Comparison of ENCODE assay signal across 22 cellular contexts in the genomic region with DNA sequence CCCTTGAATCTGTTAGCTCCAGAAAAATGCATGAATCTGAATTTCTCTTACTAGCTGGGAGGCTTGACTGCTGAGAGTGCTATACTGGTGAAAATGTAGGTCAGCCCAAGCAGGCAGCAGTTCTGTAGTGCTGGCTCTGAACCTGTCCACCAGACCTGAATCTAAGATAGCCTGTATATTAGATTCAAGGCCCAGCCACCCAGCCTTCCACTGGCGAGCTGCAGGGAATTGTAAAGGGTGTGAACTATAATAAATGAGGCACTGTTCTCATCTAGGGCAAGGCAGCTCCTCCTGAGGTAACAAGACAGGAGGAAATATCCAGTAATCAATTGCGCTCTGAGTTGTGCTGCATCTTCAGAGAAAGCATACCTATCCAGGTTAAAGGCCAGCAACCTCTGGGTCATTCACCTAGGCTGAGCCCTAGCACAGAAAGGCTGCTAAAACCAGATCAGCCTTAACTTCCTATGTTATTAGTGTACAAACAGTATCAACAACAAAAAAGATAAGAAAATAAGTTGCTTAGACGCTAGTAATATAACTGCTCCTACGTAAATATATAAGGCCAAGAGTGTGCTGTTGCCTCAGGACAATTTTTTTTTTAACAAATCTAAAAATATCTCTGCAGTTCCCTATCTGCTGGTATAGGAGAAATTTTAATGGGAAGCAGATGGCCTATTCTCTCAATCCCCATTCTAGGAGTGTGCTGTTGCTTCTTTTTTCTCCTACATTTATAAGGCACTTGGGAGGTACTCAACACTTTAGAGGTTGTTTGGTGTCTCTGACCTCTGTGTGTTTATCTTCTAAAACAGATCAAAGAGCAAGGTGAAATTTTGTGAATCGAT.
A peak's percentile ranks its signal among the peaks of the same experiment; 100 is the strongest.
DNase-seq lines count a peak whose midpoint lies in the region; ATAC-seq and TF ChIP-seq lines count a peak whose summit lies in the region.
"Had no signal": no experiment of that assay in that cellular context is flagged by ENCODE, and none has a peak within 500 bp of the region (broad histone marks: within the 10 kb centered on the region; RNA-seq: fewer than 3 reads in every experiment).

No MANE protein-coding gene starts in this region.

- DNase-seq in Right ventricle myocardium superior (no peak), cardiac septum (ENCODE audit: low spot score) (no peak), adipocyte (ENCODE audit: low read depth) (peak; percentile 83), hepatocyte (ENCODE audit: low spot score) (no peak), transverse colon (peak; percentile 23), DMS53 (lab: John Stamatoyannopoulos, UW) (no peak), SHP77 (lab: John Stamatoyannopoulos, UW) (no peak)
- DNase-seq in stimulated activated naive B cell treated with anti-CD40 and anti-IgM and Interleukin-4, amounts not matched to agents 10 μg/mL and 1 μg/mL and 100 μg/mL, for 72 hours = no peak
- DNase-seq: activated CD8-positive, alpha-beta T cell treated with anti-CD3 and anti-CD28 coated beads, Interleukin-2, amount 10 ng/mL, durations not matched to agents 7 days and 5 days; CD8-positive, alpha-beta memory T cell; GDM1; Kasumi-1; midbrain; NCI-H1436; NCI-H510A; PC-3; spleen; stimulated activated naive CD4-positive, alpha-beta T cell; SW 1271; upper lobe of left lung had no signal

- H3K9me2 ChIP-seq in hepatocyte (replicated peaks; ENCODE audit: insufficient read depth) = no peaks in the 10 kb centered on the region

- H3K9me3 ChIP-seq in adipocyte (ENCODE audit: control insufficient read depth, low read length) (no peaks in the 10 kb centered on the region), hepatocyte (ENCODE audit: low read depth) (no peaks in the 10 kb centered on the region), transverse colon (no peaks in the 10 kb centered on the region)
- H3K9me3 ChIP-seq: adrenal gland, spleen, upper lobe of left lung had no signal

- TF ChIP-seq CTCF in hepatocyte (IDR thresholded peaks at IDR 0.05; ENCODE audit: poor library complexity) = no peak
- TF ChIP-seq CTCF in transverse colon (IDR thresholded peaks at IDR 0.05) = no peak

- 48% methylated on average over 5 of the region's 5 CpGs for WGBS in hepatocyte (ENCODE audit: low lambda C conversion rate, missing lambda C conversion rate)
- 69 to 75% methylated on average over 3 to 5 of the region's 5 CpGs for WGBS in transverse colon (ENCODE audit: low coverage in 1 of 2), 2 donors

- no peaks in the 10 kb centered on the region for H3K27me3 Mint-ChIP-seq in stimulated activated naive B cell treated with anti-CD40 and anti-IgM and Interleukin-4, amounts not matched to agents 10 μg/mL and 1 μg/mL and 100 μg/mL, for 72 hours
- H3K27me3 Mint-ChIP-seq: CD8-positive, alpha-beta memory T cell had no signal

- peak; percentile 65 for ATAC-seq in Right ventricle myocardium superior (ENCODE audit: poor library complexity)
- no peak for ATAC-seq in stimulated activated naive B cell treated with anti-CD40 and anti-IgM and Interleukin-4, amounts not matched to agents 10 μg/mL and 1 μg/mL and 100 μg/mL, for 72 hours (replicated peaks)
- ATAC-seq: activated CD8-positive, alpha-beta T cell treated with anti-CD3 and anti-CD28 coated beads, Interleukin-2, amount 10 ng/mL, durations not matched to agents 7 days and 5 days; PC-3 had no signal

- H3K27me3 ChIP-seq in adipocyte (replicated peaks; ENCODE audit: control insufficient read depth, insufficient read depth, low read length) (no peaks in the 10 kb centered on the region), hepatocyte (no peaks in the 10 kb centered on the region), transverse colon (no peaks in the 10 kb centered on the region)
- H3K27me3 ChIP-seq: adrenal gland, spleen, upper lobe of left lung had no signal

- no peaks in the 10 kb centered on the region for H3K4me1 ChIP-seq in adipocyte (ENCODE audit: control insufficient read depth, insufficient read depth, low read length)
- H3K4me1 ChIP-seq in hepatocyte (ENCODE audit: insufficient read depth) = peaks cover 14% of the 10 kb centered on the region
- H3K4me1 ChIP-seq in transverse colon = peaks cover 0 to 11% (median 4%) of the 10 kb centered on the region in 4 donors
- H3K4me1 ChIP-seq: spleen had no signal

- TF ChIP-seq POLR2A in transverse colon (IDR thresholded peaks at IDR 0.05) = no peak

- H3K9ac ChIP-seq in adipocyte (ENCODE audit: low read length) = no peak overlapping the region

- peaks cover 0 to 12% of the 10 kb centered on the region in 2 donors for H3K36me3 Mint-ChIP-seq in stimulated activated naive B cell treated with anti-CD40 and anti-IgM and Interleukin-4, amounts not matched to agents 10 μg/mL and 1 μg/mL and 100 μg/mL, for 72 hours

- intact Hi-C loops in Right ventricle myocardium superior (cut with DNase I) = no loop called here
- intact Hi-C loops in cardiac septum (cut with DNase I) = no loop called here
- intact Hi-C loops in transverse colon (cut with DNase I; ENCODE audit: low total_unique reads) = no loop called here

- no peaks in the 10 kb centered on the region for H3K79me2 ChIP-seq in hepatocyte

- H3K27ac Mint-ChIP-seq in stimulated activated naive B cell treated with anti-CD40 and anti-IgM and Interleukin-4, amounts not matched to agents 10 μg/mL and 1 μg/mL and 100 μg/mL, for 72 hours = no peak overlapping the region
- H3K27ac Mint-ChIP-seq: activated CD8-positive, alpha-beta T cell treated with anti-CD3 and anti-CD28 coated beads, Interleukin-2, amount 10 ng/mL, durations not matched to agents 7 days and 5 days; CD8-positive, alpha-beta memory T cell had no signal

- no peak overlapping the region for H2AFZ ChIP-seq in hepatocyte

- TF ChIP-seq EP300 in transverse colon (IDR thresholded peaks at IDR 0.05; ENCODE audit: low read depth) = no peak

- no peaks in the 10 kb centered on the region for H3K4me1 Mint-ChIP-seq in stimulated activated naive B cell treated with anti-CD40 and anti-IgM and Interleukin-4, amounts not matched to agents 10 μg/mL and 1 μg/mL and 100 μg/mL, for 72 hours
- H3K4me1 Mint-ChIP-seq: CD8-positive, alpha-beta memory T cell had no signal

- H3K27ac ChIP-seq in hepatocyte = peak overlapping the region; percentile 50
- no peak overlapping the region for H3K27ac ChIP-seq in transverse colon
- H3K27ac ChIP-seq: adrenal gland, epithelial cell of prostate, spleen, upper lobe of left lung had no signal

- peak overlapping the region; percentile 27 for H3K4me2 ChIP-seq in hepatocyte

- no peak overlapping the region for H3K4me3 Mint-ChIP-seq in stimulated activated naive B cell treated with anti-CD40 and anti-IgM and Interleukin-4, amounts not matched to agents 10 μg/mL and 1 μg/mL and 100 μg/mL, for 72 hours
- H3K4me3 Mint-ChIP-seq: activated CD8-positive, alpha-beta T cell treated with anti-CD3 and anti-CD28 coated beads, Interleukin-2, amount 10 ng/mL, durations not matched to agents 7 days and 5 days; CD8-positive, alpha-beta memory T cell had no signal

- H3K9me3 Mint-ChIP-seq in stimulated activated naive B cell treated with anti-CD40 and anti-IgM and Interleukin-4, amounts not matched to agents 10 μg/mL and 1 μg/mL and 100 μg/mL, for 72 hours = no peaks in the 10 kb centered on the region
- H3K9me3 Mint-ChIP-seq: CD8-positive, alpha-beta memory T cell had no signal

- no peaks in the 10 kb centered on the region for H3K36me3 ChIP-seq in adipocyte (ENCODE audit: control insufficient read depth, insufficient read depth, low read length, severe bottlenecking)
- H3K36me3 ChIP-seq in hepatocyte (replicated peaks; ENCODE audit: insufficient read depth, low read depth) = no peaks in the 10 kb centered on the region
- H3K36me3 ChIP-seq in transverse colon = no peaks in the 10 kb centered on the region
- H3K36me3 ChIP-seq: adrenal gland, spleen, upper lobe of left lung had no signal

- H3K4me3 ChIP-seq in adipocyte (ENCODE audit: low read length) (no peak overlapping the region), hepatocyte (no peak overlapping the region), transverse colon (no peak overlapping the region)
- H3K4me3 ChIP-seq: adrenal gland, spleen, upper lobe of left lung had no signal

- in situ Hi-C loops in transverse colon (cut with MboI; ENCODE audit: low pct_ligation_motif_present in 1 of 4, low pct_unique_long_range_greater_than_20kb in 1 of 4, low sequenced_read_pairs in 3 of 4) = no loop called here

- no peaks in the 10 kb centered on the region for H4K20me1 ChIP-seq in hepatocyte (ENCODE audit: insufficient read depth, poor library complexity, severe bottlenecking)

Comparison
In these comparisons a context has a peak if more than half of its experiments do, and no peak if none do; other contexts are left out.
1. DNase-seq: peak in adipocyte (single experiment) and transverse colon (single experiment); none in Right ventricle myocardium superior (single experiment), cardiac septum (single experiment), hepatocyte (single experiment), DMS53 (single experiment), SHP77 (0 of 2) and stimulated activated naive B cell treated with anti-CD40 and anti-IgM and Interleukin-4, amounts not matched to agents 10 μg/mL and 1 μg/mL and 100 μg/mL, for 72 hours (single experiment).